In the genomic region with DNA sequence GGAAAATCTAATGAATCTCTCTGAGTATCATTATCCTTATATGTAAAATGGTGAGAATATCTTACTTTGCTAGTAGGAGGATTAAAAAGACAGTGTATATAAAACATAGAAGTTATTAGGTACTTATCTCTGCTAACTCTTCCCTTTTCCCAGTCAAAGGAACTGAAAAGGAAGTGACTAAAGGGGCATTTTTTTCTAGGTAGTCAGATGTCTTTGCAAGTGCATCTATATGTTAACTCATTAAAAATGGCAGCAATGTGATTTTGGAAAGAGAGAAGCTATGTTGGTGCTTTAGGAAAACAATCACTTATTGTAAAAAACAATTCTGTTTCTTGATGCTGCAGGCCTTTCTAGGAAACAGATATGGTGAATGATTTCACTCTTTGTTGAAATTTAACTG, we compare ENCODE assay signal across 23 cellular contexts.
DNase-seq lines count a peak whose midpoint lies in the region; ATAC-seq and TF ChIP-seq lines count a peak whose summit lies in the region.
"Had no signal": no experiment of that assay in that cellular context is flagged by ENCODE, and none has a peak within 500 bp of the region (broad histone marks: within the 10 kb centered on the region; RNA-seq: fewer than 3 reads in every experiment).

No MANE protein-coding gene starts in this region.

- DNase-seq in HCEC 1CT = peak; percentile 39
- DNase-seq in RKO (ENCODE audit: low spot score) = peak; percentile 16
- DNase-seq in epithelial cell of prostate (ENCODE audit: low read depth, low spot score) = no peak
- peak; percentile 30 for DNase-seq in kidney tubule cell (ENCODE audit: low spot score)
- no peak for DNase-seq in activated gamma-delta T cell treated with Interleukin-2 at 50 U/mL for 16 hours
- DNase-seq in stimulated activated CD4-positive, alpha-beta T cell treated with anti-CD3 and anti-CD28 coated beads, Interleukin-4, amount 100 ng/mL, for 4 hours = no peak
- DNase-seq in HT-29 (ENCODE audit: low spot score) = no peak
- no peak for DNase-seq in mucosa of descending colon
- DNase-seq: ACHN; Caco-2; CD4-positive, alpha-beta memory T cell; DMS 273 treated with DMSO at 0.1 percent for 48 hours; DND-41; GDM1; H7; HFFc6; NCI-H1105; NCI-H2081; NCI-H2171; NCI-H524 treated with DMSO at 0.1 percent for 48 hours; NCI-H82; SHP77 had no signal

- no peaks in the 10 kb centered on the region for H3K36me3 ChIP-seq in mucosa of descending colon (ENCODE audit: low read depth)
- H3K36me3 ChIP-seq: BLaER1 treated with 17β-estradiol and CSF1 and Interleukin-3, amounts not matched to agents 10 nM and 100 nM had no signal

- no peak for TF ChIP-seq CTCF in mucosa of descending colon (IDR thresholded peaks at IDR 0.05)

- ATAC-seq in mucosa of descending colon = no peak

- intact Hi-C loops in mucosa of descending colon (cut with DNase I, micrococcal nuclease) = no loop called here

- no peaks in the 10 kb centered on the region for H3K4me1 ChIP-seq in mucosa of descending colon (ENCODE audit: low read depth)
- H3K4me1 ChIP-seq: BLaER1 treated with 17β-estradiol and CSF1 and Interleukin-3, amounts not matched to agents 10 nM and 100 nM; Caco-2 had no signal

- H3K27ac ChIP-seq in epithelial cell of prostate = peak overlapping the region; percentile 28
- H3K27ac ChIP-seq: BLaER1 treated with 17β-estradiol and CSF1 and Interleukin-3, amounts not matched to agents 10 nM and 100 nM had no signal

- H3K9me3 ChIP-seq in mucosa of descending colon = no peaks in the 10 kb centered on the region
- H3K9me3 ChIP-seq: BLaER1 treated with 17β-estradiol and CSF1 and Interleukin-3, amounts not matched to agents 10 nM and 100 nM; Caco-2 had no signal

- no peak overlapping the region for H3K4me3 ChIP-seq in mucosa of descending colon
- H3K4me3 ChIP-seq: BLaER1 treated with 17β-estradiol and CSF1 and Interleukin-3, amounts not matched to agents 10 nM and 100 nM had no signal

Comparison
In these comparisons a context has a peak if more than half of its experiments do, and no peak if none do; other contexts are left out.
1. DNase-seq: peak in HCEC 1CT (single experiment), RKO (single experiment) and kidney tubule cell (single experiment); none in epithelial cell of prostate (single experiment), activated gamma-delta T cell treated with Interleukin-2 at 50 U/mL for 16 hours (single experiment), stimulated activated CD4-positive, alpha-beta T cell treated with anti-CD3 and anti-CD28 coated beads, Interleukin-4, amount 100 ng/mL, for 4 hours (0 of 2), HT-29 (single experiment) and mucosa of descending colon (0 of 3).